In genomic region chr17:17055286-17056166, GRCh38 we compare ENCODE assay signal across 11 cellular contexts. TPM values are rescaled to one million over a fixed set of nuclear protein-coding genes. Genes with fewer than 3 reads are reported as not detected.
A peak's percentile ranks its signal among the peaks of the same experiment; 100 is the strongest.
DNase-seq lines count a peak whose midpoint lies in the region; ATAC-seq and TF ChIP-seq lines count a peak whose summit lies in the region.
"Had no signal": no experiment of that assay in that cellular context is flagged by ENCODE, and none has a peak within 500 bp of the region (broad histone marks: within the 10 kb centered on the region; RNA-seq: fewer than 3 reads in every experiment).

No MANE protein-coding gene starts in this region.

- H3K27ac Mint-ChIP-seq in activated B cell treated with CpG ODN at 0.5 μM for 24 hours, result no peak overlapping the region
- H3K27ac Mint-ChIP-seq in activated CD4-positive, alpha-beta memory T cell treated with anti-CD3 and anti-CD28 coated beads, Interleukin-2, amount 10 ng/mL, durations not matched to agents 7 days and 5 days, result no peak overlapping the region
- H3K27ac Mint-ChIP-seq: activated naive CD8-positive, alpha-beta T cell treated with anti-CD3 and anti-CD28 coated beads, Interleukin-2, amount 10 ng/mL, durations not matched to agents 7 days and 5 days had no signal

- peaks cover 52% of the 10 kb centered on the region for H3K4me1 Mint-ChIP-seq in activated B cell treated with CpG ODN at 0.5 μM for 24 hours
- peaks cover 34% of the 10 kb centered on the region for H3K4me1 Mint-ChIP-seq in activated CD4-positive, alpha-beta memory T cell treated with anti-CD3 and anti-CD28 coated beads, Interleukin-2, amount 10 ng/mL, durations not matched to agents 7 days and 5 days

- H3K27me3 Mint-ChIP-seq in activated B cell treated with CpG ODN at 0.5 μM for 24 hours, result no peaks in the 10 kb centered on the region
- H3K27me3 Mint-ChIP-seq in activated CD4-positive, alpha-beta memory T cell treated with anti-CD3 and anti-CD28 coated beads, Interleukin-2, amount 10 ng/mL, durations not matched to agents 7 days and 5 days, result no peaks in the 10 kb centered on the region
- H3K27me3 Mint-ChIP-seq: activated naive CD8-positive, alpha-beta T cell treated with anti-CD3 and anti-CD28 coated beads, Interleukin-2, amount 10 ng/mL, durations not matched to agents 7 days and 5 days had no signal

- POLR2A ChIA-PET in activated B cell treated with CpG ODN at 0.5 μM for 24 hours (lab: Charles Lee), result no interaction called here
- POLR2A ChIA-PET in activated CD4-positive, alpha-beta memory T cell treated with anti-CD3 and anti-CD28 coated beads, Interleukin-2, amount 10 ng/mL, durations not matched to agents 7 days and 5 days (lab: Charles Lee), result no interaction called here

- peak; percentile 80 for DNase-seq in COR-L47 (lab: John Stamatoyannopoulos, UW)
- DNase-seq in activated B cell treated with CpG ODN at 0.5 μM for 24 hours, result peak; percentile 8
- peak; percentile 78 for DNase-seq in cardiac septum (ENCODE audit: low spot score)
- DNase-seq in renal cortical epithelial cell (ENCODE audit: low read depth), result peak; percentile 40
- DNase-seq in 8988T, result no peak
- DNase-seq in activated CD4-positive, alpha-beta memory T cell treated with anti-CD3 and anti-CD28 coated beads, Interleukin-2, amount 10 ng/mL, durations not matched to agents 7 days and 5 days, result no peak
- DNase-seq: activated naive CD8-positive, alpha-beta T cell treated with anti-CD3 and anti-CD28 coated beads, Interleukin-2, amount 10 ng/mL, durations not matched to agents 7 days and 5 days; DMS153; KG1 had no signal

- H3K9me3 Mint-ChIP-seq in activated B cell treated with CpG ODN at 0.5 μM for 24 hours, result no peaks in the 10 kb centered on the region
- H3K9me3 Mint-ChIP-seq in activated CD4-positive, alpha-beta memory T cell treated with anti-CD3 and anti-CD28 coated beads, Interleukin-2, amount 10 ng/mL, durations not matched to agents 7 days and 5 days, result no peaks in the 10 kb centered on the region
- H3K9me3 Mint-ChIP-seq: activated naive CD8-positive, alpha-beta T cell treated with anti-CD3 and anti-CD28 coated beads, Interleukin-2, amount 10 ng/mL, durations not matched to agents 7 days and 5 days had no signal

- no peak overlapping the region for H3K4me3 Mint-ChIP-seq in activated B cell treated with CpG ODN at 0.5 μM for 24 hours
- no peak overlapping the region for H3K4me3 Mint-ChIP-seq in activated CD4-positive, alpha-beta memory T cell treated with anti-CD3 and anti-CD28 coated beads, Interleukin-2, amount 10 ng/mL, durations not matched to agents 7 days and 5 days
- H3K4me3 Mint-ChIP-seq: activated naive CD8-positive, alpha-beta T cell treated with anti-CD3 and anti-CD28 coated beads, Interleukin-2, amount 10 ng/mL, durations not matched to agents 7 days and 5 days had no signal

- TF ChIP-seq CTCF in activated B cell treated with CpG ODN at 0.5 μM for 24 hours (IDR thresholded peaks at IDR 0.05), result no peak

- ATAC-seq in activated B cell treated with CpG ODN at 0.5 μM for 24 hours (ENCODE audit: low read depth) (no peak), HG02623 (IDR thresholded peaks at IDR 0.05; ENCODE audit: unreplicated experiment) (no peak), GM21367 (IDR thresholded peaks at IDR 0.05; ENCODE audit: unreplicated experiment) (no peak)

- CTCF ChIA-PET in activated B cell treated with CpG ODN at 0.5 μM for 24 hours (lab: Charles Lee), result no interaction called here
- CTCF ChIA-PET in activated CD4-positive, alpha-beta memory T cell treated with anti-CD3 and anti-CD28 coated beads, Interleukin-2, amount 10 ng/mL, durations not matched to agents 7 days and 5 days (lab: Charles Lee), result no interaction called here

- H3K36me3 Mint-ChIP-seq in activated B cell treated with CpG ODN at 0.5 μM for 24 hours (ENCODE audit: low read depth), result peaks cover 18% of the 10 kb centered on the region
- peaks cover 3% of the 10 kb centered on the region for H3K36me3 Mint-ChIP-seq in activated CD4-positive, alpha-beta memory T cell treated with anti-CD3 and anti-CD28 coated beads, Interleukin-2, amount 10 ng/mL, durations not matched to agents 7 days and 5 days (ENCODE audit: low read depth)

- intact Hi-C loops in activated B cell treated with CpG ODN at 0.5 μM for 24 hours (cut with micrococcal nuclease), result no loop called here
- intact Hi-C loops in cardiac septum (cut with DNase I), result no loop called here

RNA-seq across cellular contexts. Expression of gene MPRIP, which starts 13.3 kb away (rescaled TPM):
- total RNA-seq in activated B cell treated with CpG ODN at 0.5 μM for 24 hours (206 and 231 TPM in 2 replicates), cardiac septum (554 TPM), renal cortical epithelial cell (66.7 and 103 TPM in 2 replicates)
- 100 to 1,000 TPM; 196 to 207 TPM for total RNA-seq in activated CD4-positive, alpha-beta memory T cell treated with anti-CD3 and anti-CD28 coated beads, Interleukin-2, amount 10 ng/mL, durations not matched to agents 7 days and 5 days

Comparison
In these comparisons a context has a peak if more than half of its experiments do, and no peak if none do; other contexts are left out.
1. DNase-seq: peak in COR-L47 (single experiment), activated B cell treated with CpG ODN at 0.5 μM for 24 hours (single experiment), cardiac septum (single experiment) and renal cortical epithelial cell (single experiment); none in 8988T (single experiment) and activated CD4-positive, alpha-beta memory T cell treated with anti-CD3 and anti-CD28 coated beads, Interleukin-2, amount 10 ng/mL, durations not matched to agents 7 days and 5 days (single experiment).